ENCODE assay signal across 19 cellular contexts in the genomic region with DNA sequence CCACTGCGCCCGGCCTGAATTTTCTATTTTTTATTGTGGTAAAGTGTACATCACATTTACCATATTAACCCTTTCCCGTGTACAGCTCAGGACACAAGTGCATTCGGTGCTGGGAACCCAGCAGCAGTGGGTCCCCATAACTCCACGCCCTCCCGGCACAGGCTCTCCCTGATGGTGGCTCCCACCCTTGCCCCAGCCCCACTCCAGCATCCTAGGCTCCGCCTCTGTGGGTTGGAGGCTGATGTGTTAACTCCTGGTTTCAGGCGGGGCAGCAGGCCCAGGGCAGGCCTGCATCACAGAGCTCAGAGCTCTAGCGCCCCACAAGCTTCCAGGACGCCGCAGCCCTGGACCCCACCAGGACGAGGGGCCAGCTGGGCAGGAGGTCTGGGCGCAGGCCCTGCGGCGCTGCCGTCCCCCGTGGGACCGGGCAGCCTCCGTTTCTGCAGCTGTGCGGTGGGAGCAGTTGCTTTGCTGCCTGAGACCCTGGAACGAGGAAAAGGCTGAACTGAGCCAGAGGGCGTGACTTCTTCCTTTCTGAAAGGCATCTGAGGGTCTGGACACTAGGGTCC. TPM values are rescaled to one million over a fixed set of nuclear protein-coding genes. Genes with fewer than 3 reads are reported as not detected.
DNase-seq lines count a peak whose midpoint lies in the region; ATAC-seq, FAIRE-seq and TF ChIP-seq lines count a peak whose summit lies in the region.
"Had no signal": no experiment of that assay in that cellular context is flagged by ENCODE, and none has a peak within 500 bp of the region (broad histone marks: within the 10 kb centered on the region; RNA-seq: fewer than 3 reads in every experiment).

No MANE protein-coding gene starts in this region.

- H3K9me3 Mint-ChIP-seq in MCF 10A (ENCODE audit: unreplicated experiment), result no peaks in the 10 kb centered on the region
- H3K9me3 Mint-ChIP-seq in effector memory CD8-positive, alpha-beta T cell, result no peaks in the 10 kb centered on the region
- H3K9me3 Mint-ChIP-seq: activated T-helper 17 cell treated with anti-CD3 and anti-CD28 coated beads, Interleukin-2, amount 50 U/mL, for 72 hours; neural progenitor cell; stimulated activated effector memory CD8-positive, alpha-beta T cell treated with anti-CD3 and anti-CD28 coated beads, Interleukin-12 subunit alpha, Interleukin-12 subunit beta, amount 100 ng/mL, for 72 hours; T-cell had no signal

- no peaks in the 10 kb centered on the region for H3K36me3 Mint-ChIP-seq in MCF 10A (ENCODE audit: insufficient read depth, unreplicated experiment)
- peaks cover 74% of the 10 kb centered on the region for H3K36me3 Mint-ChIP-seq in effector memory CD8-positive, alpha-beta T cell (ENCODE audit: insufficient read depth)
- H3K36me3 Mint-ChIP-seq: neural progenitor cell, T-cell had no signal

- intact Hi-C loops in breast epithelium (cut with DNase I; ENCODE audit: low total_unique reads), result loop anchor here (1.0 kb wide), 1 partner anchor 92 kb away; no protein-coding TSS in a partner anchor
- intact Hi-C loops in MCF 10A (cut with micrococcal nuclease), result no loop called here
- intact Hi-C loops in left lung (cut with DNase I), result no loop called here
- intact Hi-C loops in uterus (cut with DNase I; ENCODE audit: low total_unique reads), result no loop called here

- no peaks in the 10 kb centered on the region for H3K4me1 Mint-ChIP-seq in MCF 10A (ENCODE audit: insufficient read depth, unreplicated experiment)
- peaks cover 36 to 44% of the 10 kb centered on the region in 2 donors for H3K4me1 Mint-ChIP-seq in effector memory CD8-positive, alpha-beta T cell (ENCODE audit: low read depth in 2 of 2)

- H3K4me1 ChIP-seq in breast epithelium (no peaks in the 10 kb centered on the region), left lung (no peaks in the 10 kb centered on the region), uterus (no peaks in the 10 kb centered on the region)
- H3K4me1 ChIP-seq: HAP-1 had no signal

- H3K27me3 Mint-ChIP-seq in MCF 10A (ENCODE audit: insufficient read depth, unreplicated experiment), result no peaks in the 10 kb centered on the region
- H3K27me3 Mint-ChIP-seq in effector memory CD8-positive, alpha-beta T cell, result no peaks in the 10 kb centered on the region
- H3K27me3 Mint-ChIP-seq: activated T-helper 17 cell treated with anti-CD3 and anti-CD28 coated beads, Interleukin-2, amount 50 U/mL, for 72 hours; T-cell had no signal

- no peaks in the 10 kb centered on the region for H3K9me3 ChIP-seq in breast epithelium
- H3K9me3 ChIP-seq in left lung, result no peaks in the 10 kb centered on the region
- no peaks in the 10 kb centered on the region for H3K9me3 ChIP-seq in uterus
- H3K9me3 ChIP-seq: HAP-1, transverse colon had no signal

- no peaks in the 10 kb centered on the region for H3K36me3 ChIP-seq in breast epithelium
- H3K36me3 ChIP-seq in left lung, result no peaks in the 10 kb centered on the region
- no peaks in the 10 kb centered on the region for H3K36me3 ChIP-seq in uterus
- H3K36me3 ChIP-seq: HAP-1, neural progenitor cell, transverse colon had no signal

- TF ChIP-seq CTCF in breast epithelium (IDR thresholded peaks at IDR 0.05) (no peak), MCF 10A (IDR thresholded peaks at IDR 0.05; ENCODE audit: unreplicated experiment) (no peak), left lung (IDR thresholded peaks at IDR 0.05) (no peak), uterus (IDR thresholded peaks at IDR 0.05) (no peak)

- H3K27ac ChIP-seq in breast epithelium, result peak overlapping the region in 1 of 2 donors; percentile 71
- no peak overlapping the region for H3K27ac ChIP-seq in left lung
- H3K27ac ChIP-seq in uterus, result peak overlapping the region; percentile 63 to 80
- H3K27ac ChIP-seq: neural progenitor cell, transverse colon had no signal

- H3K27me3 ChIP-seq in breast epithelium (no peaks in the 10 kb centered on the region), left lung (peaks cover 0 to under 1% of the 10 kb centered on the region in 2 donors), uterus (no peaks in the 10 kb centered on the region)
- H3K27me3 ChIP-seq: neural progenitor cell, transverse colon had no signal

- no peak overlapping the region for H3K27ac Mint-ChIP-seq in MCF 10A (ENCODE audit: low read depth, unreplicated experiment)
- H3K27ac Mint-ChIP-seq in effector memory CD8-positive, alpha-beta T cell, result peak overlapping the region; percentile 64 to 94
- H3K27ac Mint-ChIP-seq: activated T-helper 17 cell treated with anti-CD3 and anti-CD28 coated beads, Interleukin-2, amount 50 U/mL, for 72 hours; neural progenitor cell; stimulated activated effector memory CD8-positive, alpha-beta T cell treated with anti-CD3 and anti-CD28 coated beads, Interleukin-12 subunit alpha, Interleukin-12 subunit beta, amount 100 ng/mL, for 72 hours had no signal

- H3K4me3 ChIP-seq in breast epithelium, result peak overlapping the region in 2 of 3 donors; percentile 30 to 51
- H3K4me3 ChIP-seq in left lung, result no peak overlapping the region
- H3K4me3 ChIP-seq in uterus, result peak overlapping the region in 1 of 2 donors; percentile 13
- H3K4me3 ChIP-seq: HAP-1, neural progenitor cell, transverse colon had no signal

- TF ChIP-seq POLR2A in breast epithelium (IDR thresholded peaks at IDR 0.05) (no peak), uterus (IDR thresholded peaks at IDR 0.05) (peak in 1 of 2 donors; percentile 13)

- CTCF ChIA-PET in MCF 10A (lab: Yijun Ruan, JAX), result interaction anchor here (0.6 kb wide), 1 partner anchor 36 kb away, joined by 3 read pairs; no protein-coding TSS in a partner anchor

- no TSS peak for BruUV-seq in MCF 10A (replicated peaks; lab: Mats Ljungman, UMichigan)

- POLR2A ChIA-PET in MCF 10A (lab: Yijun Ruan, JAX), result interaction anchor here (0.6 kb wide), 1 partner anchor 160 kb away, joined by 3 read pairs; no protein-coding TSS in a partner anchor

- DNase-seq in breast epithelium (ENCODE audit: low spot score in 2 of 2), result no peak
- DNase-seq in MCF 10A (ENCODE audit: unreplicated experiment), result no peak
- no peak for DNase-seq in effector memory CD8-positive, alpha-beta T cell
- DNase-seq in left lung, result no peak
- DNase-seq in uterus, result peak in 1 of 2 donors; percentile 63
- DNase-seq in frontal cortex (ENCODE audit: low spot score in 2 of 2), result no peak
- no peak for DNase-seq in activated effector memory CD4-positive, alpha-beta T cell treated with anti-CD3 and anti-CD28 coated beads, Interleukin-2, amount 50 U/mL, for 16 hours
- DNase-seq in COLO829 (ENCODE audit: low spot score), result no peak
- DNase-seq: effector CD4-positive, alpha-beta T cell; hippocampal formation; NCI-H1930; transverse colon had no signal

- ATAC-seq in effector memory CD8-positive, alpha-beta T cell (replicated peaks), result no peak
- peak; percentile 8 for ATAC-seq in left lung
- ATAC-seq: activated T-helper 17 cell treated with anti-CD3 and anti-CD28 coated beads, Interleukin-2, amount 50 U/mL, for 72 hours; stimulated activated effector memory CD8-positive, alpha-beta T cell treated with anti-CD3 and anti-CD28 coated beads, Interleukin-12 subunit alpha, Interleukin-12 subunit beta, amount 100 ng/mL, for 72 hours had no signal

- no peak for FAIRE-seq in frontal cortex (lab: Jason Lieb, UNC)
- FAIRE-seq: A204.1, keratinocyte had no signal

- H3K4me3 Mint-ChIP-seq in MCF 10A (ENCODE audit: unreplicated experiment), result no peak overlapping the region
- peak overlapping the region; percentile 45 to 51 for H3K4me3 Mint-ChIP-seq in effector memory CD8-positive, alpha-beta T cell
- H3K4me3 Mint-ChIP-seq: activated T-helper 17 cell treated with anti-CD3 and anti-CD28 coated beads, Interleukin-2, amount 50 U/mL, for 72 hours; neural progenitor cell; stimulated activated effector memory CD8-positive, alpha-beta T cell treated with anti-CD3 and anti-CD28 coated beads, Interleukin-12 subunit alpha, Interleukin-12 subunit beta, amount 100 ng/mL, for 72 hours; T-cell had no signal

RNA-seq across cellular contexts. Expression of a gene that starts 19.6 kb away (rescaled TPM):
- total RNA-seq in breast epithelium (1 to 10 TPM in 2 of 3 donors, under 1 TPM in 1; 0.32 to 2.9 (median 2.3) TPM), MCF 10A (2022) (5.0 and 6.2 TPM in 2 replicates), left lung (1 to 10 TPM; 6.2 to 7.0 TPM), uterus (1 to 10 TPM in 2 of 4 donors, under 1 TPM in 2; under 0.01 to 6.9 (median 0.77) TPM), frontal cortex (1.2 TPM)

Comparison
In these comparisons a context has a peak if more than half of its experiments do, and no peak if none do; other contexts are left out.
1. H3K27ac ChIP-seq: peak in uterus (2 of 2); none in left lung (0 of 2).
2. H3K4me3 ChIP-seq: peak in breast epithelium (2 of 3); none in left lung (0 of 2).